27 cellular contexts compared by ENCODE assay signal in genomic region chr6:46642928-46643751, GRCh38. TPM values are rescaled to one million over a fixed set of nuclear protein-coding genes. Genes with fewer than 3 reads are reported as not detected.
DNase-seq lines count a peak whose midpoint lies in the region; ATAC-seq, FAIRE-seq and TF ChIP-seq lines count a peak whose summit lies in the region.
"Had no signal": no experiment of that assay in that cellular context is flagged by ENCODE, and none has a peak within 500 bp of the region (broad histone marks: within the 10 kb centered on the region; RNA-seq: fewer than 3 reads in every experiment).

No MANE protein-coding gene starts in this region.

- H3K4me1 Mint-ChIP-seq in MCF 10A (ENCODE audit: insufficient read depth, unreplicated experiment), result peaks cover 29% of the 10 kb centered on the region
- peaks cover 17% of the 10 kb centered on the region for H3K4me1 Mint-ChIP-seq in stimulated activated naive CD8-positive, alpha-beta T cell treated with anti-CD3 and anti-CD28 coated beads, Interleukin-15, Interleukin-2, amounts not matched to agents 100 ng/mL and 50 ng/mL, for 24 hours (ENCODE audit: low read depth)
- H3K4me1 Mint-ChIP-seq: CD4-positive, CD25-positive, alpha-beta regulatory T cell; mesothelial cell of epicardium; T-helper 17 cell had no signal

- no peaks in the 10 kb centered on the region for H3K9me3 ChIP-seq in breast epithelium
- H3K9me3 ChIP-seq in PC-9 (ENCODE audit: insufficient read depth, low read depth), result 0 out of 2 replicates have a peak, but pooled peaks cover 21% of the 10 kb centered on the region
- no peaks in the 10 kb centered on the region for H3K9me3 ChIP-seq in right cardiac atrium (ENCODE audit: control insufficient read depth, low read length)
- H3K9me3 ChIP-seq: pancreas, sigmoid colon, SJCRH30, transverse colon had no signal

- H2AFZ ChIP-seq in PC-9, result no peak overlapping the region

- no peaks in the 10 kb centered on the region for H3K9me2 ChIP-seq in PC-9 (ENCODE audit: insufficient read depth)

- TF ChIP-seq CTCF in MCF 10A (IDR thresholded peaks at IDR 0.05; ENCODE audit: unreplicated experiment) (no peak), breast epithelium (IDR thresholded peaks at IDR 0.05) (no peak), PC-9 (conservative IDR thresholded peaks at IDR 0.05) (no peak), bronchial epithelial cell (IDR thresholded peaks at IDR 0.05; ENCODE audit: insufficient read depth, low read length, severe bottlenecking) (no peak)

- FAIRE-seq in bronchial epithelial cell (lab: Jason Lieb, UNC), result peak; percentile 32
- FAIRE-seq: astrocyte had no signal

- WGBS in right cardiac atrium, result 83% methylated on average over 4 of the region's 4 CpGs

- H3K4me3 ChIP-seq in breast epithelium (no peak overlapping the region), PC-9 (no peak overlapping the region), bronchial epithelial cell (ENCODE audit: low read depth, low read length) (no peak overlapping the region), right cardiac atrium (ENCODE audit: low read length) (no peak overlapping the region)
- H3K4me3 ChIP-seq: pancreas, sigmoid colon, SJCRH30, transverse colon had no signal

- H3K27ac Mint-ChIP-seq in MCF 10A (ENCODE audit: low read depth, unreplicated experiment), result no peak overlapping the region
- H3K27ac Mint-ChIP-seq in stimulated activated naive CD8-positive, alpha-beta T cell treated with anti-CD3 and anti-CD28 coated beads, Interleukin-15, Interleukin-2, amounts not matched to agents 100 ng/mL and 50 ng/mL, for 24 hours, result peak overlapping the region; percentile 90
- H3K27ac Mint-ChIP-seq: CD4-positive, CD25-positive, alpha-beta regulatory T cell; mesothelial cell of epicardium; natural killer cell treated with Interleukin-12 subunit alpha and Interleukin-12 subunit beta and Interleukin-15 and Interleukin-18, amount 100 ng/mL, for 72 hours; T-helper 17 cell had no signal

- ATAC-seq in HG02884 (IDR thresholded peaks at IDR 0.05; ENCODE audit: unreplicated experiment) (no peak), right cardiac atrium (no peak)
- ATAC-seq: HCT116, pancreas, T-helper 17 cell had no signal

- TF ChIP-seq POLR2A in breast epithelium (IDR thresholded peaks at IDR 0.05), result no peak

- no peak overlapping the region for H3K27ac ChIP-seq in breast epithelium
- H3K27ac ChIP-seq in PC-9, result peak overlapping the region; percentile 29
- H3K27ac ChIP-seq in right cardiac atrium (ENCODE audit: low read length), result no peak overlapping the region
- H3K27ac ChIP-seq: pancreas, sigmoid colon, SJCRH30, transverse colon, VCaP had no signal

- intact Hi-C loops in MCF 10A (cut with micrococcal nuclease) (no loop called here), breast epithelium (cut with DNase I; ENCODE audit: low total_unique reads) (no loop called here), PC-9 (cut with micrococcal nuclease; ENCODE audit: unreplicated experiment) (no loop called here), right cardiac atrium (cut with DNase I) (no loop called here)

- peaks cover 24% of the 10 kb centered on the region for H3F3A ChIP-seq in PC-9 (ENCODE audit: insufficient read depth, low read depth)

- H3K4me1 ChIP-seq in breast epithelium (no peaks in the 10 kb centered on the region), PC-9 (replicated peaks; ENCODE audit: insufficient read depth) (peaks cover 37% of the 10 kb centered on the region), right cardiac atrium (ENCODE audit: control insufficient read depth, insufficient read depth, low read length) (no peaks in the 10 kb centered on the region)
- H3K4me1 ChIP-seq: pancreas, sigmoid colon, SJCRH30, transverse colon had no signal

- H3K9me3 Mint-ChIP-seq in MCF 10A (ENCODE audit: unreplicated experiment), result no peaks in the 10 kb centered on the region
- H3K9me3 Mint-ChIP-seq in stimulated activated naive CD8-positive, alpha-beta T cell treated with anti-CD3 and anti-CD28 coated beads, Interleukin-15, Interleukin-2, amounts not matched to agents 100 ng/mL and 50 ng/mL, for 24 hours, result peaks cover 5% of the 10 kb centered on the region
- H3K9me3 Mint-ChIP-seq: natural killer cell treated with Interleukin-12 subunit alpha and Interleukin-12 subunit beta and Interleukin-15 and Interleukin-18, amount 100 ng/mL, for 72 hours had no signal

- POLR2A ChIA-PET in MCF 10A (lab: Yijun Ruan, JAX) (interaction anchor here (1.1 to 8.1 kb wide), 2 partner anchors 8 to 621 kb away, joined by 3 to 168 read pairs; partner anchors contain the start of genes CYP39A1 and SLC25A27), PC-9 (lab: Charles Lee; ENCODE audit: unreplicated experiment) (interaction anchor here (0.6 kb wide), 1 partner anchor 525 kb away, joined by 10 read pairs; no protein-coding TSS in a partner anchor)

- CTCF ChIA-PET in MCF 10A (lab: Yijun Ruan, JAX) (interaction anchor here (1.1 kb wide), 1 partner anchor 7 kb away, joined by 3 read pairs; no protein-coding TSS in a partner anchor), PC-9 (lab: Charles Lee) (no interaction called here)

- H3K79me2 ChIP-seq in PC-9 (ENCODE audit: low read depth), result no peaks in the 10 kb centered on the region

- no peak overlapping the region for H3K4me3 Mint-ChIP-seq in MCF 10A (ENCODE audit: unreplicated experiment)
- peak overlapping the region; percentile 28 for H3K4me3 Mint-ChIP-seq in stimulated activated naive CD8-positive, alpha-beta T cell treated with anti-CD3 and anti-CD28 coated beads, Interleukin-15, Interleukin-2, amounts not matched to agents 100 ng/mL and 50 ng/mL, for 24 hours
- H3K4me3 Mint-ChIP-seq: CD4-positive, CD25-positive, alpha-beta regulatory T cell; mesothelial cell of epicardium; natural killer cell treated with Interleukin-12 subunit alpha and Interleukin-12 subunit beta and Interleukin-15 and Interleukin-18, amount 100 ng/mL, for 72 hours; T-helper 17 cell had no signal

- BruUV-seq in MCF 10A (replicated peaks; lab: Mats Ljungman, UMichigan), result no TSS peak
- no TSS peak for BruUV-seq in PC-9 (replicated peaks; lab: Mats Ljungman, UMichigan)

- DNase-seq in MCF 10A (ENCODE audit: unreplicated experiment) (peak; percentile 28), breast epithelium (ENCODE audit: low spot score in 2 of 2) (no peak), PC-9 (peak in 1 of 2 experiments; percentile 94), bronchial epithelial cell (ENCODE audit: low read depth) (peak; percentile 91), NCI-H69 (lab: John Stamatoyannopoulos, UW) (no peak), right cardiac atrium (no peak)
- DNase-seq: activated effector memory CD4-positive, alpha-beta T cell treated with anti-CD3 and anti-CD28 coated beads, Interleukin-2, amount 50 U/mL, for 16 hours; CD4-positive, CD25-positive, alpha-beta regulatory T cell; DMS153; effector memory CD4-positive, alpha-beta T cell; GF-D8; glutamatergic neuron; NCI-H1436; NCI-H524 treated with DMSO at 0.1 percent for 48 hours; pancreas; sigmoid colon; SJCRH30; stimulated activated naive CD4-positive, alpha-beta T cell treated with Interleukin-2 at 50 U/mL for 16 hours; T-helper 17 cell; transverse colon had no signal

- no peaks in the 10 kb centered on the region for H3K27me3 ChIP-seq in breast epithelium
- no peaks in the 10 kb centered on the region for H3K27me3 ChIP-seq in PC-9 (ENCODE audit: insufficient read depth, low read depth)
- no peaks in the 10 kb centered on the region for H3K27me3 ChIP-seq in bronchial epithelial cell (ENCODE audit: control insufficient read depth, insufficient read depth, low read length)
- no peaks in the 10 kb centered on the region for H3K27me3 ChIP-seq in right cardiac atrium (ENCODE audit: control insufficient read depth, insufficient read depth)
- H3K27me3 ChIP-seq: pancreas, sigmoid colon, SJCRH30, transverse colon had no signal

- H3K27me3 Mint-ChIP-seq in MCF 10A (ENCODE audit: insufficient read depth, unreplicated experiment), result no peaks in the 10 kb centered on the region
- H3K27me3 Mint-ChIP-seq in stimulated activated naive CD8-positive, alpha-beta T cell treated with anti-CD3 and anti-CD28 coated beads, Interleukin-15, Interleukin-2, amounts not matched to agents 100 ng/mL and 50 ng/mL, for 24 hours, result peaks cover 45% of the 10 kb centered on the region
- H3K27me3 Mint-ChIP-seq: CD4-positive, CD25-positive, alpha-beta regulatory T cell had no signal

- H3K36me3 Mint-ChIP-seq in MCF 10A (ENCODE audit: insufficient read depth, unreplicated experiment), result peaks cover 10% of the 10 kb centered on the region
- peaks cover 3% of the 10 kb centered on the region for H3K36me3 Mint-ChIP-seq in stimulated activated naive CD8-positive, alpha-beta T cell treated with anti-CD3 and anti-CD28 coated beads, Interleukin-15, Interleukin-2, amounts not matched to agents 100 ng/mL and 50 ng/mL, for 24 hours (ENCODE audit: low read depth)
- H3K36me3 Mint-ChIP-seq: CD4-positive, CD25-positive, alpha-beta regulatory T cell; natural killer cell treated with Interleukin-12 subunit alpha and Interleukin-12 subunit beta and Interleukin-15 and Interleukin-18, amount 100 ng/mL, for 72 hours had no signal

- peak overlapping the region; percentile 32; the same call in 1 of the 2 replicates for H3K4me2 ChIP-seq in PC-9

- no peaks in the 10 kb centered on the region for H4K20me1 ChIP-seq in PC-9 (ENCODE audit: insufficient read depth)

- H3K36me3 ChIP-seq in breast epithelium (no peaks in the 10 kb centered on the region), PC-9 (ENCODE audit: low read depth) (no peaks in the 10 kb centered on the region), bronchial epithelial cell (ENCODE audit: control insufficient read depth, insufficient read depth, low read length) (no peaks in the 10 kb centered on the region)
- H3K36me3 ChIP-seq: pancreas, sigmoid colon, SJCRH30, transverse colon had no signal

RNA-seq across cellular contexts. Expression of gene CYP39A1, which starts 9.5 kb away (rescaled TPM):
- total RNA-seq in MCF 10A (2022), result 7.2 and 7.4 TPM in 2 replicates
- total RNA-seq in breast epithelium, result 10 to 100 TPM in 1 of 3 donors, 1 to 10 TPM in 2; 1.6 to 12.3 (median 6.9) TPM
- 2.9 and 5.6 TPM in 2 replicates for total RNA-seq in PC-9 (2021)
- 5.0 and 17.4 TPM in 2 replicates for total RNA-seq in bronchial epithelial cell
- 1 to 10 TPM; 6.9 to 8.7 (median 7.1) TPM for total RNA-seq in right cardiac atrium
- polyA plus RNA-seq in right cardiac atrium, result 3.3 TPM
- total RNA-seq: CD4-positive, CD25-positive, alpha-beta regulatory T cell; natural killer cell treated with Interleukin-12 subunit alpha and Interleukin-12 subunit beta and Interleukin-15 and Interleukin-18, amount 100 ng/mL, for 72 hours; T-helper 17 cell had no signal

RNA-seq across cellular contexts. Expression of gene SLC25A27, which starts 9.6 kb away (rescaled TPM):
- total RNA-seq in MCF 10A (2022) (21.7 and 36.9 TPM in 2 replicates), breast epithelium (10 to 100 TPM; 27.0 to 81.7 (median 37.4) TPM), PC-9 (2021) (25.0 and 27.1 TPM in 2 replicates), bronchial epithelial cell (5.3 and 13.8 TPM in 2 replicates), right cardiac atrium (10 to 100 TPM; 15.5 to 19.9 (median 17.7) TPM)
- polyA plus RNA-seq in right cardiac atrium, result 17.0 TPM

RNA-seq across cellular contexts. Expression of gene TDRD6, which starts 44.5 kb away (rescaled TPM):
- total RNA-seq in MCF 10A (2022) (0.56 and 0.66 TPM in 2 replicates), breast epithelium (1 to 10 TPM in 2 of 3 donors, under 1 TPM in 1; 0.66 to 2.5 (median 1.1) TPM), PC-9 (2021) (0.23 and 0.57 TPM in 2 replicates), bronchial epithelial cell (0.26 TPM in 2 replicates), right cardiac atrium (1 to 10 TPM in 1 of 4 donors, under 1 TPM in 3; 0.38 to 1.2 (median 0.66) TPM)
- polyA plus RNA-seq in right cardiac atrium, result 0.27 TPM
- total RNA-seq: CD4-positive, CD25-positive, alpha-beta regulatory T cell; natural killer cell treated with Interleukin-12 subunit alpha and Interleukin-12 subunit beta and Interleukin-15 and Interleukin-18, amount 100 ng/mL, for 72 hours; T-helper 17 cell had no signal
- polyA plus RNA-seq: CD4-positive, CD25-positive, alpha-beta regulatory T cell had no signal

Comparison
In these comparisons a context has a peak if more than half of its experiments do, and no peak if none do; other contexts are left out.
1. DNase-seq: peak in MCF 10A (single experiment) and bronchial epithelial cell (single experiment); none in breast epithelium (0 of 2), NCI-H69 (single experiment) and right cardiac atrium (0 of 3).